In the genomic region with DNA sequence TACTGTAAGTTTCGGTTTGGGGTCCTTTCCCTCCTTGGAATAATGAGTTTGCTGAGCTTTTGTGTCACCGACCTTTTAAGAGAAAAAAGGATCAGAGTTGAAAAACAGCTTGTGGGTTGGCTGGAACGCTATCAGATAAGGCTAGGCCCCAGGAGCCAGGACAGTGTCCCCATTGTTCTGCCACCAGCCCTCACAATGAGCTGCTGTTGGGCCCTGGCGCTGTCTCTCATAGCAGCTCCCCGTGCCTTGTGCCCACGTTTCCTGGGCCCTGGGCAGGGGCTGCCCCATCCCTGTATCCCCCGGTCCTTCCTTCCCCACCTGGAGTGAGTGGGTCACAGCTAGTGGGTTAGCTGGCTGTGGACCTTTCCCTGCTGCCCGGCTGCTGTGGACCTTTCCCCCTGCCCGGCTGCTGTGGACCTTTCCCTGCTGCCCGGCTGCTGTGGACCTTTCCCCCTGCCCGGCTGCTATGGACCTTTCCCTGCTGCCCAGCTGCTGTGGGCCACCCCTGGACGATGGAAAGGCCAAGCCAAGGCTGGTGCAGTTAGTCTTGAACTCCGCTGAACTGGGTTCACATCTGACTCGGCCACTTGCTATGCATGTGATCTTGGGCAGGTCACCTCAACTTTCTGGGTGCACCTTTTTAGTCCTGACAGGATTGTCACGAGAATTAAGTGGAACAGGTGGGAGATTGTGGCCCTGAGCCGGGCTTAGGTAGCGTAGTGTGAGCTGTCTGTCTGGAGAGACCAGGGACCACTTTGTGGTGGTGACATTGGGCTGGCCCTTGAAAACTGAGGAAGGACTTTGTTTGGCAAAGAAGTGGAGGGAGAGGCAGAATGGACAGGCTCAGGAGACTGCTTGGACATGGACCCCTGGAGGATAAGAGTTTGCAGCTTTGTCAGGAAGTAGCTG, we compare ENCODE assay signal across 16 cellular contexts.
DNase-seq lines count a peak whose midpoint lies in the region; ATAC-seq and TF ChIP-seq lines count a peak whose summit lies in the region.
"Had no signal": no experiment of that assay in that cellular context is flagged by ENCODE, and none has a peak within 500 bp of the region (broad histone marks: within the 10 kb centered on the region; RNA-seq: fewer than 3 reads in every experiment).

No MANE protein-coding gene starts in this region.

- no CpG with 5 or more reads among the region's 17 CpGs for WGBS in mesendoderm (ENCODE audit: extremely low coverage, insufficient coverage, low lambda C conversion rate)
- 33 to 59% (median 46%) methylated on average over 17 of the region's 17 CpGs for WGBS in stomach, 5 donors

- H3K23ac ChIP-seq in mesendoderm (ENCODE audit: low read length) = no peak overlapping the region

- H3K4ac ChIP-seq in mesendoderm (ENCODE audit: low read depth, low read length) = no peak overlapping the region

- H4K8ac ChIP-seq in mesendoderm (ENCODE audit: low read depth, low read length) = no peak overlapping the region

- H3K56ac ChIP-seq in mesendoderm (ENCODE audit: low read length) = no peak overlapping the region

- H3K27ac ChIP-seq in breast epithelium = peak overlapping the region; percentile 85 to 91
- H3K27ac ChIP-seq in mesendoderm (ENCODE audit: low read depth, low read length) = no peak overlapping the region
- H3K27ac ChIP-seq in stomach = peak overlapping the region; percentile 50 to 93 (median 80)

- TF ChIP-seq POLR2A in breast epithelium (IDR thresholded peaks at IDR 0.05) (no peak), stomach (IDR thresholded peaks at IDR 0.05) (no peak)

- H3K36me3 ChIP-seq in breast epithelium (no peaks in the 10 kb centered on the region), mesendoderm (ENCODE audit: control insufficient read depth, insufficient read depth, low read length) (no peaks in the 10 kb centered on the region), stomach (peaks cover 0 to 5% (median 0%) of the 10 kb centered on the region in 4 donors)

- no peak for TF ChIP-seq EP300 in stomach (IDR thresholded peaks at IDR 0.05)

- intact Hi-C loops in breast epithelium (cut with DNase I; ENCODE audit: low total_unique reads) = no loop called here
- intact Hi-C loops in stomach (cut with DNase I; ENCODE audit: low total_unique reads) = no loop called here

- peaks cover 62% of the 10 kb centered on the region for H3K79me1 ChIP-seq in mesendoderm (ENCODE audit: low read length)

- peaks cover 21% of the 10 kb centered on the region for H3K79me2 ChIP-seq in mesendoderm (ENCODE audit: control insufficient read depth, insufficient read depth, low read length)

- H2BK15ac ChIP-seq in mesendoderm (replicated peaks; ENCODE audit: low read depth) = no peak overlapping the region

- no peak overlapping the region for H2AK5ac ChIP-seq in mesendoderm (ENCODE audit: low read length)

- TF ChIP-seq CTCF in breast epithelium (IDR thresholded peaks at IDR 0.05) (no peak), stomach (IDR thresholded peaks at IDR 0.05) (no peak)

- in situ Hi-C loops in G401 (cut with HindIII; ENCODE audit: low sequenced_read_pairs) = no loop called here

- H3K18ac ChIP-seq in mesendoderm (ENCODE audit: low read length) = no peak overlapping the region

- H3K4me1 ChIP-seq in breast epithelium = peaks cover 27 to 60% of the 10 kb centered on the region in 2 donors
- H3K4me1 ChIP-seq in mesendoderm (ENCODE audit: control insufficient read depth, low read depth, low read length) = peaks cover 7% of the 10 kb centered on the region
- peaks cover 89 to 100% (median 98%) of the 10 kb centered on the region in 4 donors for H3K4me1 ChIP-seq in stomach

- no peak overlapping the region for H4K5ac ChIP-seq in mesendoderm (ENCODE audit: low read length)

- no peaks in the 10 kb centered on the region for H3K9me3 ChIP-seq in breast epithelium
- H3K9me3 ChIP-seq in stomach = no peaks in the 10 kb centered on the region

- H3K27me3 ChIP-seq in breast epithelium = no peaks in the 10 kb centered on the region
- no peaks in the 10 kb centered on the region for H3K27me3 ChIP-seq in mesendoderm (ENCODE audit: insufficient read depth, low read length, poor library complexity)
- H3K27me3 ChIP-seq in stomach = no peaks in the 10 kb centered on the region

- peak overlapping the region in 1 of 3 donors; percentile 8 for H3K4me3 ChIP-seq in breast epithelium
- H3K4me3 ChIP-seq in mesendoderm (ENCODE audit: low read length) = no peak overlapping the region
- H3K4me3 ChIP-seq in stomach = no peak overlapping the region
- H3K4me3 ChIP-seq: smooth muscle cell had no signal

- ATAC-seq in GM21367 (IDR thresholded peaks at IDR 0.05; ENCODE audit: unreplicated experiment) (no peak), HG02885 (IDR thresholded peaks at IDR 0.05; ENCODE audit: poor library complexity, unreplicated experiment) (no peak)

- H2BK120ac ChIP-seq in mesendoderm (ENCODE audit: low read depth, low read length) = no peak overlapping the region

- no peak overlapping the region for H3K4me2 ChIP-seq in mesendoderm (ENCODE audit: low read length)
- H3K4me2 ChIP-seq: smooth muscle cell had no signal

- no peak overlapping the region for H2BK5ac ChIP-seq in mesendoderm (ENCODE audit: low read length)

- no peak overlapping the region for H3K9ac ChIP-seq in mesendoderm (ENCODE audit: low read length)

- DNase-seq in HuH-7.5 (ENCODE audit: low spot score) (peak; percentile 85), breast epithelium (ENCODE audit: low spot score in 2 of 2) (peak in 1 of 2 donors; percentile 76), mesendoderm (peak; percentile 33), stomach (peak; percentile 74), G401 (ENCODE audit: low spot score) (no peak), HUDEP-2 (lab: John Stamatoyannopoulos, UW; ENCODE audit: unreplicated experiment in 76 of 76) (no peak)
- DNase-seq: activated CD8-positive, alpha-beta memory T cell treated with anti-CD3 and anti-CD28 coated beads, Interleukin-2, amount 50 U/mL, for 4 hours; amniotic stem cell; HCEC 1CT; kidney glomerular epithelial cell; MM.1S; NCI-H748 treated with DMSO at 0.1 percent for 48 hours; T-helper 2 cell had no signal

Comparison
In these comparisons a context has a peak if more than half of its experiments do, and no peak if none do; other contexts are left out.
1. DNase-seq: peak in HuH-7.5 (single experiment), mesendoderm (single experiment) and stomach (single experiment); none in G401 (single experiment) and HUDEP-2 (0 of 76).